1 cellular context compared by ENCODE assay signal in the genomic region with DNA sequence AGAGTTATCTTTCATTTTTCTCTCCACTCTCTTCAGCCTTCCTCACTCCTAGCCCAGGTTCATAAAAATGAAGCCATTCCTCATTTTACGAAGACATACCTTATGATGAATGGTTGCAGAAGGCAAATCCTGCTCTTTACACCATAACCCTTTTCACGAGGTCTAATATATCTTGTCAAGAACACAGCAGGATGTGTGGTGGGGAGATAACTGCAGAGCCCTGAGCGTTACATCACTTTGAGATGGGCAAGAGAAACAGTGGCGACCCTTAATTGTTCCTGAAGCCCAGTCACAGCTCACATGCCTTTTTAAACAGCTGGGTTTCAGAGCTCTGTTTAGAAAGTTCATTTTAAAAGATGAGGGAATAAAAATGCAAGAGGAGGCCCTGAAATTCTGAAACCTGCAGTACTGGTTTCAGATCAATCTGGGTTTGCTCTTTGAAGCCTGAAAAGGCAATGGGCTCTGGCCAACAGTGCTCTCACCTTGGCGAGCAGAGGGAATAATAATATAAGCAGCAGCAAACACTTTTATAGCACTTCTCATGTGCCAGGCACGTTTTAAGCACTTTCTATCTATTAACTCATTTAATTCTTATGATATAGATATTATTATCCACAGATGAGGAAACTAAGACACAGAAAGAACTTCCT.
TF ChIP-seq lines count a peak whose summit lies in the region.

No MANE protein-coding gene starts in this region.

TF ChIP-seq in K562, 482 proteins besides CTCF, POLR2A, EP300 and RAD21 (continued from another document and continues in another):
- TF ChIP-seq, protein P1, sequence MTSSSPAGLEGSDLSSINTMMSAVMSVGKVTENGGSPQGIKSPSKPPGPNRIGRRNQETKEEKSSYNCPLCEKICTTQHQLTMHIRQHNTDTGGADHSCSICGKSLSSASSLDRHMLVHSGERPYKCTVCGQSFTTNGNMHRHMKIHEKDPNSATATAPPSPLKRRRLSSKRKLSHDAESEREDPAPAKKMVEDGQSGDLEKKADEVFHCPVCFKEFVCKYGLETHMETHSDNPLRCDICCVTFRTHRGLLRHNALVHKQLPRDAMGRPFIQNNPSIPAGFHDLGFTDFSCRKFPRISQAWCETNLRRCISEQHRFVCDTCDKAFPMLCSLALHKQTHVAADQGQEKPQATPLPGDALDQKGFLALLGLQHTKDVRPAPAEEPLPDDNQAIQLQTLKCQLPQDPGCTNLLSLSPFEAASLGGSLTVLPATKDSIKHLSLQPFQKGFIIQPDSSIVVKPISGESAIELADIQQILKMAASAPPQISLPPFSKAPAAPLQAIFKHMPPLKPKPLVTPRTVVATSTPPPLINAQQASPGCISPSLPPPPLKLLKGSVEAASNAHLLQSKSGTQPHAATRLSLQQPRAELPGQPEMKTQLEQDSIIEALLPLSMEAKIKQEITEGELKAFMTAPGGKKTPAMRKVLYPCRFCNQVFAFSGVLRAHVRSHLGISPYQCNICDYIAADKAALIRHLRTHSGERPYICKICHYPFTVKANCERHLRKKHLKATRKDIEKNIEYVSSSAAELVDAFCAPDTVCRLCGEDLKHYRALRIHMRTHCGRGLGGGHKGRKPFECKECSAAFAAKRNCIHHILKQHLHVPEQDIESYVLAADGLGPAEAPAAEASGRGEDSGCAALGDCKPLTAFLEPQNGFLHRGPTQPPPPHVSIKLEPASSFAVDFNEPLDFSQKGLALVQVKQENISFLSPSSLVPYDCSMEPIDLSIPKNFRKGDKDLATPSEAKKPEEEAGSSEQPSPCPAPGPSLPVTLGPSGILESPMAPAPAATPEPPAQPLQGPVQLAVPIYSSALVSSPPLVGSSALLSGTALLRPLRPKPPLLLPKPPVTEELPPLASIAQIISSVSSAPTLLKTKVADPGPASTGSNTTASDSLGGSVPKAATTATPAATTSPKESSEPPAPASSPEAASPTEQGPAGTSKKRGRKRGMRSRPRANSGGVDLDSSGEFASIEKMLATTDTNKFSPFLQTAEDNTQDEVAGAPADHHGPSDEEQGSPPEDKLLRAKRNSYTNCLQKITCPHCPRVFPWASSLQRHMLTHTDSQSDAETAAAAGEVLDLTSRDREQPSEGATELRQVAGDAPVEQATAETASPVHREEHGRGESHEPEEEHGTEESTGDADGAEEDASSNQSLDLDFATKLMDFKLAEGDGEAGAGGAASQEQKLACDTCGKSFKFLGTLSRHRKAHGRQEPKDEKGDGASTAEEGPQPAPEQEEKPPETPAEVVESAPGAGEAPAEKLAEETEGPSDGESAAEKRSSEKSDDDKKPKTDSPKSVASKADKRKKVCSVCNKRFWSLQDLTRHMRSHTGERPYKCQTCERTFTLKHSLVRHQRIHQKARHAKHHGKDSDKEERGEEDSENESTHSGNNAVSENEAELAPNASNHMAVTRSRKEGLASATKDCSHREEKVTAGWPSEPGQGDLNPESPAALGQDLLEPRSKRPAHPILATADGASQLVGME (CRISPR knock-in tag; IDR thresholded peaks at IDR 0.05): no peak
- no peak for TF ChIP-seq SRSF9 (IDR thresholded peaks at IDR 0.05; ENCODE audit: borderline replicate concordance, low read depth, low read length)
- TF ChIP-seq FIP1L1 (IDR thresholded peaks at IDR 0.05; ENCODE audit: low read depth, low read length, poor library complexity, severe bottlenecking): no peak
- TF ChIP-seq HNRNPUL1 (IDR thresholded peaks at IDR 0.05; ENCODE audit: low read length): no peak
- TF ChIP-seq RNF2 (IDR thresholded peaks at IDR 0.05): peak; percentile 74; the same call in 1 of the 2 replicates
- TF ChIP-seq MTA1 (IDR thresholded peaks at IDR 0.05; ENCODE audit: borderline replicate concordance): 0 out of 2 replicates have a peak, but pooled peaks have one; percentile 43
- TF ChIP-seq ZNF197 (CRISPR knock-in tag; IDR thresholded peaks at IDR 0.05; ENCODE audit: low read depth): no peak
- no peak for TF ChIP-seq ZNF609 (CRISPR knock-in tag; IDR thresholded peaks at IDR 0.05; ENCODE audit: borderline replicate concordance)
- TF ChIP-seq PML (IDR thresholded peaks at IDR 0.05; ENCODE audit: low read length): peak; percentile 73
- TF ChIP-seq NCOR1 (IDR thresholded peaks at IDR 0.05): peak; percentile 79
- no peak for TF ChIP-seq ZNF583 (CRISPR knock-in tag; IDR thresholded peaks at IDR 0.05)
- no peak for TF ChIP-seq ZNF143 (CRISPR knock-in tag; IDR thresholded peaks at IDR 0.05)
- peak; percentile 77 for TF ChIP-seq ETV1 (tag; conservative IDR thresholded peaks at IDR 0.05; ENCODE audit: low read depth)
- TF ChIP-seq, protein P2, sequence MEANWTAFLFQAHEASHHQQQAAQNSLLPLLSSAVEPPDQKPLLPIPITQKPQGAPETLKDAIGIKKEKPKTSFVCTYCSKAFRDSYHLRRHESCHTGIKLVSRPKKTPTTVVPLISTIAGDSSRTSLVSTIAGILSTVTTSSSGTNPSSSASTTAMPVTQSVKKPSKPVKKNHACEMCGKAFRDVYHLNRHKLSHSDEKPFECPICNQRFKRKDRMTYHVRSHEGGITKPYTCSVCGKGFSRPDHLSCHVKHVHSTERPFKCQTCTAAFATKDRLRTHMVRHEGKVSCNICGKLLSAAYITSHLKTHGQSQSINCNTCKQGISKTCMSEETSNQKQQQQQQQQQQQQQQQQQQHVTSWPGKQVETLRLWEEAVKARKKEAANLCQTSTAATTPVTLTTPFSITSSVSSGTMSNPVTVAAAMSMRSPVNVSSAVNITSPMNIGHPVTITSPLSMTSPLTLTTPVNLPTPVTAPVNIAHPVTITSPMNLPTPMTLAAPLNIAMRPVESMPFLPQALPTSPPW (CRISPR knock-in tag; IDR thresholded peaks at IDR 0.05): no peak
- TF ChIP-seq RBBP5 (IDR thresholded peaks at IDR 0.05; ENCODE audit: borderline replicate concordance, insufficient read depth, low read length, poor library complexity, severe bottlenecking): no peak
- TF ChIP-seq CREM (IDR thresholded peaks at IDR 0.05; ENCODE audit: low read depth): peak; percentile 49; the same call in 1 of the 2 replicates
- peak; percentile 34; the same call in 1 of the 2 replicates for TF ChIP-seq JUN (IDR thresholded peaks at IDR 0.05; ENCODE audit: borderline replicate concordance, low read depth, low read length)
- TF ChIP-seq JUN (CRISPR knock-in tag; IDR thresholded peaks at IDR 0.05; ENCODE audit: borderline replicate concordance): no peak
- TF ChIP-seq TFAM (CRISPR knock-in tag; conservative IDR thresholded peaks at IDR 0.05): no peak
- no peak for TF ChIP-seq BRD4 (IDR thresholded peaks at IDR 0.05)
- no peak for TF ChIP-seq KLF6 (CRISPR knock-in tag; IDR thresholded peaks at IDR 0.05; ENCODE audit: borderline replicate concordance)
- TF ChIP-seq ZNF311 (CRISPR knock-in tag; IDR thresholded peaks at IDR 0.05): no peak
- TF ChIP-seq, protein P3, sequence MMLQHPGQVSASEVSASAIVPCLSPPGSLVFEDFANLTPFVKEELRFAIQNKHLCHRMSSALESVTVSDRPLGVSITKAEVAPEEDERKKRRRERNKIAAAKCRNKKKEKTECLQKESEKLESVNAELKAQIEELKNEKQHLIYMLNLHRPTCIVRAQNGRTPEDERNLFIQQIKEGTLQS (IDR thresholded peaks at IDR 0.05): peak; percentile 83
- TF ChIP-seq, protein P3 (CRISPR knock-in tag; conservative IDR thresholded peaks at IDR 0.05): 0 out of 2 replicates have a peak, but pooled peaks have one; percentile 25
- TF ChIP-seq YBX1 (IDR thresholded peaks at IDR 0.05): no peak
- TF ChIP-seq ILF3 (IDR thresholded peaks at IDR 0.05; ENCODE audit: borderline replicate concordance): no peak
- no peak for TF ChIP-seq BRF1 (IDR thresholded peaks at IDR 0.05; ENCODE audit: borderline replicate concordance, extremely low read depth, insufficient read length)
- peak; percentile 65; the same call in 1 of the 2 replicates for TF ChIP-seq LCOR (CRISPR knock-in tag; IDR thresholded peaks at IDR 0.05)
- TF ChIP-seq TGIF2 (CRISPR knock-in tag; IDR thresholded peaks at IDR 0.05): no peak
- peak; percentile 70; the same call in 1 of the 2 replicates for TF ChIP-seq ZBTB7A (IDR thresholded peaks at IDR 0.05; ENCODE audit: borderline replicate concordance, control insufficient read depth, low read depth, low read length)
- peak; percentile 81; the same call in 1 of the 2 replicates for TF ChIP-seq POLR2AphosphoS5 (IDR thresholded peaks at IDR 0.05; ENCODE audit: control insufficient read depth, insufficient read depth, low read depth, low read length)
- no peak for TF ChIP-seq TCFL5 (CRISPR knock-in tag; conservative IDR thresholded peaks at IDR 0.05)
- TF ChIP-seq MEIS2 (IDR thresholded peaks at IDR 0.05; ENCODE audit: partially characterized antibody): peak; percentile 98
- no peak for TF ChIP-seq BCLAF1 (IDR thresholded peaks at IDR 0.05; ENCODE audit: borderline replicate concordance in 1 of 2, control insufficient read depth in 1 of 2, low read depth in 2 of 2, low read length in 1 of 2)
- no peak for TF ChIP-seq E2F6 (IDR thresholded peaks at IDR 0.05; ENCODE audit: borderline replicate concordance in 1 of 2, extremely low read depth in 1 of 2, insufficient read depth in 1 of 2, insufficient read length in 1 of 2, low read depth in 1 of 2, low read length in 1 of 2, poor library complexity in 1 of 2, severe bottlenecking in 1 of 2)
- TF ChIP-seq SMARCC2 (IDR thresholded peaks at IDR 0.05; ENCODE audit: low read depth): peak; percentile 41
- TF ChIP-seq, protein P4, sequence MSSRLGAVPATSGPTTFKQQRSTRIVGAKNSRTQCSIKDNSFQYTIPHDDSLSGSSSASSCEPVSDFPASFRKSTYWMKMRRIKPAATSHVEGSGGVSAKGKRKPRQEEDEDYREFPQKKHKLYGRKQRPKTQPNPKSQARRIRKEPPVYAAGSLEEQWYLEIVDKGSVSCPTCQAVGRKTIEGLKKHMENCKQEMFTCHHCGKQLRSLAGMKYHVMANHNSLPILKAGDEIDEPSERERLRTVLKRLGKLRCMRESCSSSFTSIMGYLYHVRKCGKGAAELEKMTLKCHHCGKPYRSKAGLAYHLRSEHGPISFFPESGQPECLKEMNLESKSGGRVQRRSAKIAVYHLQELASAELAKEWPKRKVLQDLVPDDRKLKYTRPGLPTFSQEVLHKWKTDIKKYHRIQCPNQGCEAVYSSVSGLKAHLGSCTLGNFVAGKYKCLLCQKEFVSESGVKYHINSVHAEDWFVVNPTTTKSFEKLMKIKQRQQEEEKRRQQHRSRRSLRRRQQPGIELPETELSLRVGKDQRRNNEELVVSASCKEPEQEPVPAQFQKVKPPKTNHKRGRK (tag; IDR thresholded peaks at IDR 0.05): no peak
- TF ChIP-seq HDAC8 (tag; IDR thresholded peaks at IDR 0.05): no peak
- 0 out of 2 replicates have a peak, but pooled peaks have one; percentile 44 for TF ChIP-seq HDAC2 (IDR thresholded peaks at IDR 0.05)
- peak; percentile 64 for TF ChIP-seq STAT5A (IDR thresholded peaks at IDR 0.05; ENCODE audit: borderline replicate concordance, low read length)
- TF ChIP-seq ZNF146 (CRISPR knock-in tag; IDR thresholded peaks at IDR 0.05; ENCODE audit: unreplicated experiment): no peak
